ENCODE assay signal across 37 cellular contexts in the genomic region with DNA sequence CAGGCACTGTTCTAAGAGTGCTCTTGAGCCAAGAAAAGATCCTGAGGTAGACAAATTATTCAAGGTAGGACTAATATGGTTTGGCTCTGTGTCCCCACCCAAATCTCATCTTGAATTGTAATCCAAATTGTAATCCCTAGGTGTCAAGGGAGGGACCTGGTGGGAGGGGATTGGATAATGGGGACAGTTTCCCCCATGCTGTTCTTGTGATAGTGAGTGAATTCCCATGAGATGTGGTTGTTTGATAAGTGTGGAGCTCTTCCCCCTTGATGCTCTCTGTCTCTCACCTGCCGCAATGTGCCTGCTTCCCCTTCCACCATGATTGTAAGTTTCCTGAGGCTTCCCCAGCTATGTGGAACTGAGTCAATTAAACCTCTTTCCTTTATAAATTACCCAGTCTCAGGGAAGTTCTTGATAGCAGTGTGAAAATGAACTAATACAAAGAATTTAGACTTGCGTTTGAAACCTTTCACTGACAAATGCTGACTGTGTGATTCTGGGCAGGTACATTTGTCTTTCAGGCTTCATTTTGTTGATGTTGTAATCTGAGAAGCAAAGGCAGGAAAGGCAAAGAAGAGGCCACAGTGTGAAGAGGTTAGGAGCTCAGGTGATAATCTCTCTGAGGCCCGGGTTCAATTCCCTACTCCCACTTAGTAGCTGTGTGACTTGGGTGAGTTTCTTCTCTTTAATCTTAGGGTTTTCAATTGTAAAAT.
"Had no signal": no experiment of that assay in that cellular context is flagged by ENCODE, and none has a peak within 500 bp of the region (broad histone marks: within the 10 kb centered on the region; RNA-seq: fewer than 3 reads in every experiment).

No MANE protein-coding gene starts in this region.

- H3K27ac ChIP-seq: adrenal gland, body of pancreas, epithelial cell of prostate, esophagus squamous epithelium, gastroesophageal sphincter, heart right ventricle, hepatocyte, WERI-Rb-1 had no signal

- H3K4me3 ChIP-seq: adrenal gland, body of pancreas, esophagus squamous epithelium, gastroesophageal sphincter, heart right ventricle, hepatocyte had no signal

- H3K4me3 Mint-ChIP-seq: activated CD4-positive, alpha-beta memory T cell treated with anti-CD3 and anti-CD28 coated beads for 36 hours; activated CD4-positive, alpha-beta T cell treated with anti-CD3 and anti-CD28 coated beads for 36 hours; activated CD4-positive, alpha-beta T cell treated with anti-CD3 and anti-CD28 coated beads, Interleukin-2, amount 10 ng/mL, durations not matched to agents 24 days and 14 days; activated CD8-positive, alpha-beta memory T cell treated with anti-CD3 and anti-CD28 coated beads, Interleukin-2, amount 10 ng/mL, durations not matched to agents 7 days and 5 days; activated CD8-positive, alpha-beta T cell treated with anti-CD3 and anti-CD28 coated beads, Interleukin-2, amount 10 ng/mL, durations not matched to agents 7 days and 5 days; activated naive CD4-positive, alpha-beta T cell treated with anti-CD3 and anti-CD28 coated beads for 36 hours; activated naive CD4-positive, alpha-beta T cell treated with anti-CD3 and anti-CD28 coated beads, Interleukin-2, amount 50 U/mL, for 24 hours; activated naive CD8-positive, alpha-beta T cell treated with anti-CD3 and anti-CD28 coated beads for 36 hours; activated naive CD8-positive, alpha-beta T cell treated with anti-CD3 and anti-CD28 coated beads, Interleukin-2, amount 50 U/mL, for 24 hours; activated T-helper 1 cell treated with anti-CD3 and anti-CD28 coated beads, Interleukin-12 subunit alpha, Interleukin-12 subunit beta, Interleukin-2, Interleukin-4 antibody, amounts not matched to agents 30 ng/mL and 10 ng/mL and 1 ng/mL, durations not matched to agents 14 hours and 24 hours and 36 hours; effector memory CD8-positive, alpha-beta T cell; T-helper 2 cell treated with Interferon-gamma antibody and Interleukin-4, amounts not matched to agents 5 μg/mL and 100 μg/mL, for 36 hours had no signal

- H3K79me2 ChIP-seq: hepatocyte had no signal

- FAIRE-seq: colon, endometrium, endothelial cell of umbilical vein had no signal

- H3K4me2 ChIP-seq: hepatocyte had no signal

- H3K27ac Mint-ChIP-seq: activated CD4-positive, alpha-beta memory T cell treated with anti-CD3 and anti-CD28 coated beads for 36 hours; activated CD4-positive, alpha-beta T cell treated with anti-CD3 and anti-CD28 coated beads for 36 hours; activated CD4-positive, alpha-beta T cell treated with anti-CD3 and anti-CD28 coated beads, Interleukin-2, amount 10 ng/mL, durations not matched to agents 24 days and 14 days; activated CD8-positive, alpha-beta memory T cell treated with anti-CD3 and anti-CD28 coated beads, Interleukin-2, amount 10 ng/mL, durations not matched to agents 7 days and 5 days; activated CD8-positive, alpha-beta T cell treated with anti-CD3 and anti-CD28 coated beads, Interleukin-2, amount 10 ng/mL, durations not matched to agents 7 days and 5 days; activated naive CD4-positive, alpha-beta T cell treated with anti-CD3 and anti-CD28 coated beads for 36 hours; activated naive CD4-positive, alpha-beta T cell treated with anti-CD3 and anti-CD28 coated beads, Interleukin-2, amount 50 U/mL, for 24 hours; activated naive CD8-positive, alpha-beta T cell treated with anti-CD3 and anti-CD28 coated beads for 36 hours; activated naive CD8-positive, alpha-beta T cell treated with anti-CD3 and anti-CD28 coated beads, Interleukin-2, amount 50 U/mL, for 24 hours; activated T-helper 1 cell treated with anti-CD3 and anti-CD28 coated beads, Interleukin-12 subunit alpha, Interleukin-12 subunit beta, Interleukin-2, Interleukin-4 antibody, amounts not matched to agents 30 ng/mL and 10 ng/mL and 1 ng/mL, durations not matched to agents 14 hours and 24 hours and 36 hours; activated T-helper 2 cell treated with anti-CD3 and anti-CD28 coated beads, Interferon-gamma antibody, Interleukin-2, Interleukin-4, amounts not matched to agents 10 μg/mL and 5 μg/mL and 100 μg/mL, durations not matched to agents 14 hours and 24 hours and 36 hours; effector memory CD8-positive, alpha-beta T cell; T-helper 2 cell treated with Interferon-gamma antibody and Interleukin-4, amounts not matched to agents 5 μg/mL and 100 μg/mL, for 36 hours had no signal

- H3K27me3 ChIP-seq: adrenal gland, body of pancreas, heart right ventricle, hepatocyte had no signal

- DNase-seq: activated CD4-positive, alpha-beta memory T cell treated with anti-CD3 and anti-CD28 coated beads for 36 hours; activated CD4-positive, alpha-beta T cell treated with anti-CD3 and anti-CD28 coated beads for 36 hours; activated CD4-positive, alpha-beta T cell treated with anti-CD3 and anti-CD28 coated beads, Interleukin-2, amount 10 ng/mL, durations not matched to agents 24 days and 14 days; activated CD4-positive, CD25-positive, alpha-beta regulatory T cell; activated CD4-positive, CD25-positive, alpha-beta regulatory T cell treated with anti-CD3 and anti-CD28 coated beads, Interleukin-2, amount 50 U/mL, for 72 hours; activated CD8-positive, alpha-beta memory T cell treated with anti-CD3 and anti-CD28 coated beads, Interleukin-2, amount 10 ng/mL, durations not matched to agents 7 days and 5 days; activated CD8-positive, alpha-beta memory T cell treated with anti-CD3 and anti-CD28 coated beads, Interleukin-2, amount 50 U/mL, for 4 hours; activated CD8-positive, alpha-beta T cell treated with anti-CD3 and anti-CD28 coated beads, Interleukin-2, amount 10 ng/mL, durations not matched to agents 7 days and 5 days; activated effector memory CD4-positive, alpha-beta T cell treated with anti-CD3 and anti-CD28 coated beads, Interleukin-2, amount 50 U/mL, for 16 hours; activated naive CD4-positive, alpha-beta T cell treated with anti-CD3 and anti-CD28 coated beads for 36 hours; activated naive CD8-positive, alpha-beta T cell treated with anti-CD3 and anti-CD28 coated beads for 36 hours; activated naive CD8-positive, alpha-beta T cell treated with anti-CD3 and anti-CD28 coated beads, Interleukin-2, amount 50 U/mL, for 24 hours; activated T-cell treated with anti-CD3 and anti-CD28 coated beads, Interleukin-2, amount 50 U/mL, for 1 hour; activated T-cell treated with anti-CD3 and anti-CD28 coated beads, Interleukin-2, amount 50 U/mL, for 48 hours; adrenal gland; amygdala; aorta; body of pancreas; cortex of kidney; dermis blood vessel endothelial cell; effector CD4-positive, alpha-beta T cell; effector memory CD8-positive, alpha-beta T cell; esophagus squamous epithelium; foreskin melanocyte; heart right ventricle; T1000; WERI-Rb-1 had no signal

- H2AFZ ChIP-seq: hepatocyte had no signal

- H3K9me3 ChIP-seq: adrenal gland, body of pancreas, esophagus squamous epithelium, gastroesophageal sphincter, heart right ventricle had no signal

- H3K36me3 Mint-ChIP-seq: activated CD4-positive, alpha-beta memory T cell treated with anti-CD3 and anti-CD28 coated beads for 36 hours; activated CD8-positive, alpha-beta memory T cell treated with anti-CD3 and anti-CD28 coated beads, Interleukin-2, amount 10 ng/mL, durations not matched to agents 7 days and 5 days; activated naive CD4-positive, alpha-beta T cell treated with anti-CD3 and anti-CD28 coated beads, Interleukin-2, amount 50 U/mL, for 24 hours; activated naive CD8-positive, alpha-beta T cell treated with anti-CD3 and anti-CD28 coated beads for 36 hours had no signal

- H3K36me3 ChIP-seq: adrenal gland, esophagus squamous epithelium, gastroesophageal sphincter, heart right ventricle, WERI-Rb-1 had no signal

- H3K9me3 Mint-ChIP-seq: activated CD4-positive, alpha-beta memory T cell treated with anti-CD3 and anti-CD28 coated beads for 36 hours; activated CD4-positive, alpha-beta T cell treated with anti-CD3 and anti-CD28 coated beads, Interleukin-2, amount 10 ng/mL, durations not matched to agents 24 days and 14 days; activated naive CD4-positive, alpha-beta T cell treated with anti-CD3 and anti-CD28 coated beads for 36 hours; activated naive CD4-positive, alpha-beta T cell treated with anti-CD3 and anti-CD28 coated beads, Interleukin-2, amount 50 U/mL, for 24 hours; activated naive CD8-positive, alpha-beta T cell treated with anti-CD3 and anti-CD28 coated beads for 36 hours; activated naive CD8-positive, alpha-beta T cell treated with anti-CD3 and anti-CD28 coated beads, Interleukin-2, amount 50 U/mL, for 24 hours; activated T-helper 1 cell treated with anti-CD3 and anti-CD28 coated beads, Interleukin-12 subunit alpha, Interleukin-12 subunit beta, Interleukin-2, Interleukin-4 antibody, amounts not matched to agents 30 ng/mL and 10 ng/mL and 1 ng/mL, durations not matched to agents 14 hours and 24 hours and 36 hours; activated T-helper 2 cell treated with anti-CD3 and anti-CD28 coated beads, Interferon-gamma antibody, Interleukin-2, Interleukin-4, amounts not matched to agents 10 μg/mL and 5 μg/mL and 100 μg/mL, durations not matched to agents 14 hours and 24 hours and 36 hours; effector memory CD8-positive, alpha-beta T cell; T-helper 2 cell treated with Interferon-gamma antibody and Interleukin-4, amounts not matched to agents 5 μg/mL and 100 μg/mL, for 36 hours had no signal

- ATAC-seq: activated CD4-positive, alpha-beta T cell treated with anti-CD3 and anti-CD28 coated beads for 36 hours; activated CD8-positive, alpha-beta memory T cell treated with anti-CD3 and anti-CD28 coated beads, Interleukin-2, amount 10 ng/mL, durations not matched to agents 7 days and 5 days; activated CD8-positive, alpha-beta T cell treated with anti-CD3 and anti-CD28 coated beads, Interleukin-2, amount 10 ng/mL, durations not matched to agents 7 days and 5 days; activated naive CD8-positive, alpha-beta T cell treated with anti-CD3 and anti-CD28 coated beads, Interleukin-2, amount 50 U/mL, for 24 hours; body of pancreas; effector memory CD8-positive, alpha-beta T cell; gastroesophageal sphincter; heart right ventricle had no signal

- H3K4me1 ChIP-seq: adrenal gland, body of pancreas, esophagus squamous epithelium, gastroesophageal sphincter, heart right ventricle had no signal

- H3K4me1 Mint-ChIP-seq: activated CD4-positive, alpha-beta T cell treated with anti-CD3 and anti-CD28 coated beads for 36 hours; activated CD4-positive, alpha-beta T cell treated with anti-CD3 and anti-CD28 coated beads, Interleukin-2, amount 10 ng/mL, durations not matched to agents 24 days and 14 days; activated CD8-positive, alpha-beta memory T cell treated with anti-CD3 and anti-CD28 coated beads, Interleukin-2, amount 10 ng/mL, durations not matched to agents 7 days and 5 days; activated naive CD4-positive, alpha-beta T cell treated with anti-CD3 and anti-CD28 coated beads, Interleukin-2, amount 50 U/mL, for 24 hours; activated naive CD8-positive, alpha-beta T cell treated with anti-CD3 and anti-CD28 coated beads for 36 hours; activated naive CD8-positive, alpha-beta T cell treated with anti-CD3 and anti-CD28 coated beads, Interleukin-2, amount 50 U/mL, for 24 hours had no signal
